In genomic region chr17:37694734-37695133, GRCh38 we compare ENCODE assay signal across 24 cellular contexts. TPM values are rescaled to one million over a fixed set of nuclear protein-coding genes. Genes with fewer than 3 reads are reported as not detected.
"Had no signal": no experiment of that assay in that cellular context is flagged by ENCODE, and none has a peak within 500 bp of the region (broad histone marks: within the 10 kb centered on the region; RNA-seq: fewer than 3 reads in every experiment).

No MANE protein-coding gene starts in this region.

- H3K27ac Mint-ChIP-seq: activated CD4-positive, alpha-beta memory T cell treated with anti-CD3 and anti-CD28 coated beads, Interleukin-2, amount 10 ng/mL, durations not matched to agents 7 days and 5 days; activated naive CD4-positive, alpha-beta T cell treated with anti-CD3 and anti-CD28 coated beads, Interleukin-2, amount 10 ng/mL, durations not matched to agents 7 days and 5 days; stimulated activated memory B cell treated with anti-CD40 and anti-IgM and Interleukin-4, amounts not matched to agents 10 μg/mL and 1 μg/mL and 100 μg/mL, for 72 hours; T-helper 17 cell had no signal

- H2AFZ ChIP-seq: parathyroid adenoma had no signal

- H3K4me3 Mint-ChIP-seq: activated CD4-positive, alpha-beta memory T cell treated with anti-CD3 and anti-CD28 coated beads, Interleukin-2, amount 10 ng/mL, durations not matched to agents 7 days and 5 days; activated naive CD4-positive, alpha-beta T cell treated with anti-CD3 and anti-CD28 coated beads, Interleukin-2, amount 10 ng/mL, durations not matched to agents 7 days and 5 days; stimulated activated memory B cell treated with anti-CD40 and anti-IgM and Interleukin-4, amounts not matched to agents 10 μg/mL and 1 μg/mL and 100 μg/mL, for 72 hours; T-helper 17 cell had no signal

- H3K4me3 ChIP-seq: body of pancreas, cardiac muscle cell, smooth muscle cell, transverse colon had no signal

- H3K4me2 ChIP-seq: smooth muscle cell had no signal

- H3K36me3 Mint-ChIP-seq: activated naive CD4-positive, alpha-beta T cell treated with anti-CD3 and anti-CD28 coated beads, Interleukin-2, amount 10 ng/mL, durations not matched to agents 7 days and 5 days had no signal

- DNase-seq: activated CD4-positive, alpha-beta memory T cell treated with anti-CD3 and anti-CD28 coated beads, Interleukin-2, amount 10 ng/mL, durations not matched to agents 7 days and 5 days; activated CD4-positive, alpha-beta T cell treated with anti-CD3 and anti-CD28 coated beads for 48 hours; activated effector memory CD4-positive, alpha-beta T cell treated with anti-CD3 and anti-CD28 coated beads, Interleukin-2, amount 50 U/mL, for 16 hours; activated naive CD4-positive, alpha-beta T cell treated with anti-CD3 and anti-CD28 coated beads, Interleukin-2, amount 10 ng/mL, durations not matched to agents 7 days and 5 days; amygdala; body of pancreas; cortex of kidney; erythroblast; foreskin keratinocyte; nucleus accumbens; stimulated activated CD4-positive, alpha-beta T cell treated with anti-CD3 and anti-CD28 coated beads, Interleukin-15, amount 100 ng/mL, for 24 hours; T-helper 17 cell; transverse colon had no signal

- H3K79me2 ChIP-seq: parathyroid adenoma had no signal

- FAIRE-seq: urothelium cell line had no signal

- H3K9me3 ChIP-seq: body of pancreas, transverse colon had no signal

- H3K9ac ChIP-seq: parathyroid adenoma had no signal

- H3K4me1 ChIP-seq: parathyroid adenoma had no signal

- H3K4me1 Mint-ChIP-seq: stimulated activated memory B cell treated with anti-CD40 and anti-IgM and Interleukin-4, amounts not matched to agents 10 μg/mL and 1 μg/mL and 100 μg/mL, for 72 hours had no signal

- H3K27ac ChIP-seq: body of pancreas, cardiac muscle cell, foreskin keratinocyte, parathyroid adenoma, transverse colon had no signal

- H3K36me3 ChIP-seq: cardiac muscle cell had no signal

- H3K27me3 Mint-ChIP-seq: stimulated activated memory B cell treated with anti-CD40 and anti-IgM and Interleukin-4, amounts not matched to agents 10 μg/mL and 1 μg/mL and 100 μg/mL, for 72 hours had no signal

- H3K27me3 ChIP-seq: body of pancreas, cardiac muscle cell, foreskin keratinocyte, transverse colon had no signal

RNA-seq across cellular contexts. Expression of gene HNF1B, which starts 50.1 kb away (rescaled TPM):
- total RNA-seq: activated CD4-positive, alpha-beta memory T cell treated with anti-CD3 and anti-CD28 coated beads, Interleukin-2, amount 10 ng/mL, durations not matched to agents 7 days and 5 days; cardiac muscle cell; cerebellum; fibroblast of lung; foreskin keratinocyte; pulmonary artery endothelial cell; sciatic nerve; smooth muscle cell; T-helper 17 cell; temporal lobe had no signal
- polyA plus RNA-seq: cardiac muscle cell, fibroblast of lung, foreskin keratinocyte, neural cell, smooth muscle cell had no signal
